13 cellular contexts compared by ENCODE assay signal in genomic region chr12:68163546-68164210, GRCh38. TPM values are rescaled to one million over a fixed set of nuclear protein-coding genes. Genes with fewer than 3 reads are reported as not detected.
DNase-seq lines count a peak whose midpoint lies in the region; ATAC-seq, FAIRE-seq and TF ChIP-seq lines count a peak whose summit lies in the region.
"Had no signal": no experiment of that assay in that cellular context is flagged by ENCODE, and none has a peak within 500 bp of the region (broad histone marks: within the 10 kb centered on the region; RNA-seq: fewer than 3 reads in every experiment).

No MANE protein-coding gene starts in this region.

- peak overlapping the region; percentile 65 for H3K4me3 Mint-ChIP-seq in T-helper 1 cell treated with Interleukin-12 subunit alpha and Interleukin-12 subunit beta and Interleukin-4 antibody, amounts not matched to agents 30 μg/mL and 1 μg/mL, for 36 hours
- H3K4me3 Mint-ChIP-seq: CD4-positive, CD25-positive, alpha-beta regulatory T cell had no signal

- no peaks in the 10 kb centered on the region for H3K36me3 ChIP-seq in A673 (ENCODE audit: insufficient read depth, low read length, poor library complexity, severe bottlenecking)

- POLR2A ChIA-PET in A673 (lab: Charles Lee; ENCODE audit: low non-redundant PET): no interaction called here

- H3K9me3 ChIP-seq in A673 (ENCODE audit: low read depth, low read length, poor library complexity, severe bottlenecking): no peaks in the 10 kb centered on the region

- no TSS peak for BruUV-seq in A673 (replicated peaks; lab: Mats Ljungman, UMichigan)

- intact Hi-C loops in A673 (cut with micrococcal nuclease; ENCODE audit: unreplicated experiment): no loop called here

- DNase-seq in GM12891 (ENCODE audit: insufficient read length, low spot score) (no peak), KG1 (lab: John Stamatoyannopoulos, UW) (no peak), A673 (ENCODE audit: low spot score) (no peak), DMS153 treated with DMSO at 0.1 percent for 48 hours (lab: John Stamatoyannopoulos, UW; ENCODE audit: unreplicated experiment) (no peak), foreskin keratinocyte (no peak)
- DNase-seq: activated CD4-positive, alpha-beta T cell treated with anti-CD3 and anti-CD28 coated beads, Interleukin-2, amount 50 U/mL, for 1 hour; CD4-positive, CD25-positive, alpha-beta regulatory T cell; left cardiac atrium; stimulated activated CD4-positive, alpha-beta T cell treated with anti-CD3 and anti-CD28 coated beads, Interleukin-2, amount 100 ng/mL, for 48 hours had no signal

- CTCF ChIA-PET in A673 (lab: Charles Lee): no interaction called here

- H3K9me3 Mint-ChIP-seq in T-helper 1 cell treated with Interleukin-12 subunit alpha and Interleukin-12 subunit beta and Interleukin-4 antibody, amounts not matched to agents 30 μg/mL and 1 μg/mL, for 36 hours: no peaks in the 10 kb centered on the region
- H3K9me3 Mint-ChIP-seq: CD4-positive, CD25-positive, alpha-beta regulatory T cell had no signal

- no peak for TF ChIP-seq POLR2A in GM12891 (IDR thresholded peaks at IDR 0.05; ENCODE audit: low read depth, low read length)

- FAIRE-seq in GM12891 (lab: Jason Lieb, UNC): peak; percentile 58

- H3K27ac ChIP-seq in A673 (ENCODE audit: low read depth, low read length, poor library complexity, severe bottlenecking) (no peak overlapping the region), foreskin keratinocyte (no peak overlapping the region)

- H3K4me1 ChIP-seq in A673 (ENCODE audit: insufficient read depth, low read length, poor library complexity, severe bottlenecking) (no peaks in the 10 kb centered on the region), foreskin keratinocyte (peaks cover 8% of the 10 kb centered on the region)

- peaks cover 6% of the 10 kb centered on the region for H3K36me3 Mint-ChIP-seq in T-helper 1 cell treated with Interleukin-12 subunit alpha and Interleukin-12 subunit beta and Interleukin-4 antibody, amounts not matched to agents 30 μg/mL and 1 μg/mL, for 36 hours (ENCODE audit: low read depth)
- H3K36me3 Mint-ChIP-seq: CD4-positive, CD25-positive, alpha-beta regulatory T cell had no signal

- TF ChIP-seq CTCF in A673 (conservative IDR thresholded peaks at IDR 0.05; ENCODE audit: low read depth, low read length) (no peak), foreskin keratinocyte (conservative IDR thresholded peaks at IDR 0.05) (no peak)

- no peaks in the 10 kb centered on the region for H3K27me3 Mint-ChIP-seq in T-helper 1 cell treated with Interleukin-12 subunit alpha and Interleukin-12 subunit beta and Interleukin-4 antibody, amounts not matched to agents 30 μg/mL and 1 μg/mL, for 36 hours (ENCODE audit: low read depth)

- ATAC-seq in GM19351 (IDR thresholded peaks at IDR 0.05; ENCODE audit: unreplicated experiment): peak; percentile 70
- ATAC-seq in HG02938 (IDR thresholded peaks at IDR 0.05; ENCODE audit: unreplicated experiment): peak; percentile 68
- no peak for ATAC-seq in foreskin keratinocyte
- ATAC-seq: left cardiac atrium had no signal

- H3K27ac Mint-ChIP-seq in T-helper 1 cell treated with Interleukin-12 subunit alpha and Interleukin-12 subunit beta and Interleukin-4 antibody, amounts not matched to agents 30 μg/mL and 1 μg/mL, for 36 hours: peak overlapping the region; percentile 83
- H3K27ac Mint-ChIP-seq: CD4-positive, CD25-positive, alpha-beta regulatory T cell had no signal

- H3K27me3 ChIP-seq in A673 (replicated peaks; ENCODE audit: insufficient read depth, low read depth, low read length, poor library complexity) (peaks cover 8% of the 10 kb centered on the region), foreskin keratinocyte (peaks cover 21% of the 10 kb centered on the region)

- H3K4me1 Mint-ChIP-seq in T-helper 1 cell treated with Interleukin-12 subunit alpha and Interleukin-12 subunit beta and Interleukin-4 antibody, amounts not matched to agents 30 μg/mL and 1 μg/mL, for 36 hours (ENCODE audit: low read depth): peaks cover 40% of the 10 kb centered on the region

- H3K4me3 ChIP-seq in A673 (ENCODE audit: low read depth, low read length, poor library complexity, severe bottlenecking): no peak overlapping the region

TF ChIP-seq in GM12891, 5 proteins besides CTCF, POLR2A, EP300 and RAD21:
- no peak for TF ChIP-seq POU2F2 (IDR thresholded peaks at IDR 0.05; ENCODE audit: low read depth, low read length)
- no peak for TF ChIP-seq SPI1 (IDR thresholded peaks at IDR 0.05; ENCODE audit: low read depth, low read length)
- no peak for TF ChIP-seq PAX5 (IDR thresholded peaks at IDR 0.05; ENCODE audit: insufficient read depth, low read length, severe bottlenecking)
- no peak for TF ChIP-seq TAF1 (IDR thresholded peaks at IDR 0.05; ENCODE audit: low read depth, low read length)
- TF ChIP-seq POLR2AphosphoS5 (IDR thresholded peaks at IDR 0.05; ENCODE audit: low read depth, low read length): no peak

RNA-seq across cellular contexts. Expression of gene IFNG, which starts 4.1 kb away (rescaled TPM):
- not detected for polyA plus RNA-seq in GM12891 (2012; ENCODE audit: low read depth, missing spikeins)
- not detected in 2 replicates for total RNA-seq in A673 (2021)
- total RNA-seq in foreskin keratinocyte: not detected in 2 replicates
- not detected in 2 replicates for polyA plus RNA-seq in foreskin keratinocyte
- total RNA-seq: left cardiac atrium, urinary bladder had no signal
- polyA plus RNA-seq: urinary bladder had no signal
